In the genomic region with DNA sequence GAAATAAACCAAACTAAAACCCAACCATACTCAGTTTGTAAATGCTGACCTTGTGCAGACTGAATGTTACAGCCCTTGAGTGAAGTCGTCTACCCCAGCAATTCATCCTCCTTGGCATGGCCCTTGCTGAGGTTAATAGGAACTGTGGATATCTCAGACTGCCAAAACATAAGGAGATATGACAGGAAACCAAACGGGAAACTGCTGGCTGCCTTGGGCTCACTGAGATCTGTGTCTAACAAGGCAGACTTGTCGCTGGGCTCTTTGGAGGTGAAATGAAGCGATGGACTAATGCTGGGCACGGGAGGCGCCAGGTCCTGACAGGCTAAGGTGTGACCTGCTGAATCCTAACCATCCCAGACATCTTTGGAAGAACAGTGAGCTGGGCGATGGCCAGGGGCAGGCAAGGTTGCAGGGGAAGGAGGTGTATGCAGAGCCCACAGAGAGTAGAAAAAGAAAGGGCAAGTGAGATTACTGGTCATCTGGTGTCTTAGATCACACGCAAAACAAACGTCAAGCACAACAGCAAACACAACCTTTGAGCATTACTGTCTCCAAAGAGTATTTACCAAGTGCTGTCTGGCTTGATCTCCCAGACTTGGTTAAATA, we compare ENCODE assay signal across 1 cellular context.
A peak's percentile ranks its signal among the peaks of the same experiment; 100 is the strongest.
TF ChIP-seq lines count a peak whose summit lies in the region.

No MANE protein-coding gene starts in this region.

TF ChIP-seq in HepG2, 621 proteins besides CTCF, POLR2A, EP300 and RAD21 (continued from another document and continues in another):
- TF ChIP-seq, protein P1, sequence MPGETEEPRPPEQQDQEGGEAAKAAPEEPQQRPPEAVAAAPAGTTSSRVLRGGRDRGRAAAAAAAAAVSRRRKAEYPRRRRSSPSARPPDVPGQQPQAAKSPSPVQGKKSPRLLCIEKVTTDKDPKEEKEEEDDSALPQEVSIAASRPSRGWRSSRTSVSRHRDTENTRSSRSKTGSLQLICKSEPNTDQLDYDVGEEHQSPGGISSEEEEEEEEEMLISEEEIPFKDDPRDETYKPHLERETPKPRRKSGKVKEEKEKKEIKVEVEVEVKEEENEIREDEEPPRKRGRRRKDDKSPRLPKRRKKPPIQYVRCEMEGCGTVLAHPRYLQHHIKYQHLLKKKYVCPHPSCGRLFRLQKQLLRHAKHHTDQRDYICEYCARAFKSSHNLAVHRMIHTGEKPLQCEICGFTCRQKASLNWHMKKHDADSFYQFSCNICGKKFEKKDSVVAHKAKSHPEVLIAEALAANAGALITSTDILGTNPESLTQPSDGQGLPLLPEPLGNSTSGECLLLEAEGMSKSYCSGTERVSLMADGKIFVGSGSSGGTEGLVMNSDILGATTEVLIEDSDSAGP (CRISPR knock-in tag; IDR thresholded peaks at IDR 0.05; ENCODE audit: borderline replicate concordance), result peak; percentile 64; the same call in 1 of the 2 replicates
- TF ChIP-seq BCL6 (CRISPR knock-in tag; IDR thresholded peaks at IDR 0.05), result peak; percentile 89
- TF ChIP-seq NFYB (CRISPR knock-in tag; IDR thresholded peaks at IDR 0.05), result no peak
- no peak for TF ChIP-seq KLF11 (CRISPR knock-in tag; IDR thresholded peaks at IDR 0.05)
- TF ChIP-seq ZNF629 (CRISPR knock-in tag; conservative IDR thresholded peaks at IDR 0.05), result peak; percentile 34; the same call in 1 of the 2 replicates
- TF ChIP-seq NKX3-1 (CRISPR knock-in tag; IDR thresholded peaks at IDR 0.05), result 0 out of 2 replicates have a peak, but pooled peaks have one; percentile 50
- TF ChIP-seq MEIS2 (CRISPR knock-in tag; IDR thresholded peaks at IDR 0.05), result 0 out of 2 replicates have a peak, but pooled peaks have one; percentile 60
- TF ChIP-seq FOXC1 (CRISPR knock-in tag; IDR thresholded peaks at IDR 0.05; ENCODE audit: borderline replicate concordance), result peak; percentile 35; the same call in 1 of the 2 replicates
- 0 out of 2 replicates have a peak, but pooled peaks have one; percentile 47 for TF ChIP-seq SIX4 (CRISPR knock-in tag; IDR thresholded peaks at IDR 0.05)
- TF ChIP-seq RXRA (CRISPR knock-in tag; IDR thresholded peaks at IDR 0.05), result peak; percentile 89
- TF ChIP-seq RFXAP (CRISPR knock-in tag; IDR thresholded peaks at IDR 0.05; ENCODE audit: borderline replicate concordance), result 0 out of 2 replicates have a peak, but pooled peaks have one; percentile 56
- TF ChIP-seq NFKB2 (CRISPR knock-in tag; IDR thresholded peaks at IDR 0.05; ENCODE audit: borderline replicate concordance), result peak; percentile 56; the same call in 1 of the 2 replicates
- peak in 1 of 2 experiments; percentile 38; a peak in 1 of 4 replicates for TF ChIP-seq KLF16 (CRISPR knock-in tag; IDR thresholded peaks at IDR 0.05)
- TF ChIP-seq KAT8 (CRISPR knock-in tag; IDR thresholded peaks at IDR 0.05), result peak; percentile 58
- peak; percentile 55; the same call in 1 of the 2 replicates for TF ChIP-seq TGIF2 (CRISPR knock-in tag; IDR thresholded peaks at IDR 0.05)
- TF ChIP-seq RFXANK (CRISPR knock-in tag; IDR thresholded peaks at IDR 0.05), result no peak
- no peak for TF ChIP-seq CBX1 (IDR thresholded peaks at IDR 0.05; ENCODE audit: low read depth)
- TF ChIP-seq, protein P2, sequence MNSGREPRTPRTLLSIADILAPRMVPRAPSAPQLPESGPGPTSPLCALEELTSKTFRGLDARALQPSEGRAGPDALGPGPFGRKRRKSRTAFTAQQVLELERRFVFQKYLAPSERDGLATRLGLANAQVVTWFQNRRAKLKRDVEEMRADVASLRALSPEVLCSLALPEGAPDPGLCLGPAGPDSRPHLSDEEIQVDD (CRISPR knock-in tag; IDR thresholded peaks at IDR 0.05; ENCODE audit: borderline replicate concordance), result no peak
- no peak for TF ChIP-seq GTF3A (CRISPR knock-in tag; conservative IDR thresholded peaks at IDR 0.05)
- TF ChIP-seq, protein P3, sequence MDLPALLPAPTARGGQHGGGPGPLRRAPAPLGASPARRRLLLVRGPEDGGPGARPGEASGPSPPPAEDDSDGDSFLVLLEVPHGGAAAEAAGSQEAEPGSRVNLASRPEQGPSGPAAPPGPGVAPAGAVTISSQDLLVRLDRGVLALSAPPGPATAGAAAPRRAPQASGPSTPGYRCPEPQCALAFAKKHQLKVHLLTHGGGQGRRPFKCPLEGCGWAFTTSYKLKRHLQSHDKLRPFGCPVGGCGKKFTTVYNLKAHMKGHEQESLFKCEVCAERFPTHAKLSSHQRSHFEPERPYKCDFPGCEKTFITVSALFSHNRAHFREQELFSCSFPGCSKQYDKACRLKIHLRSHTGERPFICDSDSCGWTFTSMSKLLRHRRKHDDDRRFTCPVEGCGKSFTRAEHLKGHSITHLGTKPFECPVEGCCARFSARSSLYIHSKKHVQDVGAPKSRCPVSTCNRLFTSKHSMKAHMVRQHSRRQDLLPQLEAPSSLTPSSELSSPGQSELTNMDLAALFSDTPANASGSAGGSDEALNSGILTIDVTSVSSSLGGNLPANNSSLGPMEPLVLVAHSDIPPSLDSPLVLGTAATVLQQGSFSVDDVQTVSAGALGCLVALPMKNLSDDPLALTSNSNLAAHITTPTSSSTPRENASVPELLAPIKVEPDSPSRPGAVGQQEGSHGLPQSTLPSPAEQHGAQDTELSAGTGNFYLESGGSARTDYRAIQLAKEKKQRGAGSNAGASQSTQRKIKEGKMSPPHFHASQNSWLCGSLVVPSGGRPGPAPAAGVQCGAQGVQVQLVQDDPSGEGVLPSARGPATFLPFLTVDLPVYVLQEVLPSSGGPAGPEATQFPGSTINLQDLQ (CRISPR knock-in tag; IDR thresholded peaks at IDR 0.05), result 0 out of 2 replicates have a peak, but pooled peaks have one; percentile 47
- peak; percentile 14 for TF ChIP-seq YY1 (IDR thresholded peaks at IDR 0.05; ENCODE audit: insufficient read depth, insufficient replicate concordance, low read depth, low read length)
- no peak for TF ChIP-seq HCFC1 (IDR thresholded peaks at IDR 0.05; ENCODE audit: low read depth, low read length)
- 0 out of 2 replicates have a peak, but pooled peaks have one; percentile 31 for TF ChIP-seq ONECUT2 (CRISPR knock-in tag; IDR thresholded peaks at IDR 0.05)
- no peak for TF ChIP-seq ZNF782 (CRISPR knock-in tag; IDR thresholded peaks at IDR 0.05; ENCODE audit: borderline replicate concordance)
- TF ChIP-seq ZNF12 (CRISPR knock-in tag; IDR thresholded peaks at IDR 0.05), result 0 out of 2 replicates have a peak, but pooled peaks have one; percentile 43
- no peak for TF ChIP-seq MTF1 (CRISPR knock-in tag; IDR thresholded peaks at IDR 0.05)
- no peak for TF ChIP-seq ATAD3A (CRISPR knock-in tag; IDR thresholded peaks at IDR 0.05)
- TF ChIP-seq ZNF615 (CRISPR knock-in tag; IDR thresholded peaks at IDR 0.05; ENCODE audit: borderline replicate concordance), result no peak
- TF ChIP-seq STAG1 (CRISPR knock-in tag; IDR thresholded peaks at IDR 0.05), result peak; percentile 18; the same call in 1 of the 2 replicates
- peak; percentile 77 for TF ChIP-seq POLR2G (IDR thresholded peaks at IDR 0.05; ENCODE audit: low read depth, low read length)
- no peak for TF ChIP-seq ZNF766 (CRISPR knock-in tag; IDR thresholded peaks at IDR 0.05; ENCODE audit: borderline replicate concordance)
- no peak for TF ChIP-seq TRIM24 (CRISPR knock-in tag; IDR thresholded peaks at IDR 0.05)
- TF ChIP-seq SRSF1 (optimal IDR thresholded peaks at IDR 0.05; ENCODE audit: low read depth, low read length), result no peak
- TF ChIP-seq, protein P4, sequence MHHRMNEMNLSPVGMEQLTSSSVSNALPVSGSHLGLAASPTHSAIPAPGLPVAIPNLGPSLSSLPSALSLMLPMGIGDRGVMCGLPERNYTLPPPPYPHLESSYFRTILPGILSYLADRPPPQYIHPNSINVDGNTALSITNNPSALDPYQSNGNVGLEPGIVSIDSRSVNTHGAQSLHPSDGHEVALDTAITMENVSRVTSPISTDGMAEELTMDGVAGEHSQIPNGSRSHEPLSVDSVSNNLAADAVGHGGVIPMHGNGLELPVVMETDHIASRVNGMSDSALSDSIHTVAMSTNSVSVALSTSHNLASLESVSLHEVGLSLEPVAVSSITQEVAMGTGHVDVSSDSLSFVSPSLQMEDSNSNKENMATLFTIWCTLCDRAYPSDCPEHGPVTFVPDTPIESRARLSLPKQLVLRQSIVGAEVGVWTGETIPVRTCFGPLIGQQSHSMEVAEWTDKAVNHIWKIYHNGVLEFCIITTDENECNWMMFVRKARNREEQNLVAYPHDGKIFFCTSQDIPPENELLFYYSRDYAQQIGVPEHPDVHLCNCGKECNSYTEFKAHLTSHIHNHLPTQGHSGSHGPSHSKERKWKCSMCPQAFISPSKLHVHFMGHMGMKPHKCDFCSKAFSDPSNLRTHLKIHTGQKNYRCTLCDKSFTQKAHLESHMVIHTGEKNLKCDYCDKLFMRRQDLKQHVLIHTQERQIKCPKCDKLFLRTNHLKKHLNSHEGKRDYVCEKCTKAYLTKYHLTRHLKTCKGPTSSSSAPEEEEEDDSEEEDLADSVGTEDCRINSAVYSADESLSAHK (CRISPR knock-in tag; IDR thresholded peaks at IDR 0.05; ENCODE audit: borderline replicate concordance), result no peak
- TF ChIP-seq BHLHE40 (IDR thresholded peaks at IDR 0.05; ENCODE audit: low read length), result peak; percentile 25; the same call in 1 of the 2 replicates
- TF ChIP-seq KMT2A (CRISPR knock-in tag; IDR thresholded peaks at IDR 0.05), result 0 out of 2 replicates have a peak, but pooled peaks have one; percentile 53
- TF ChIP-seq ATF7 (IDR thresholded peaks at IDR 0.05), result no peak
- peak; percentile 31; the same call in 1 of the 2 replicates for TF ChIP-seq ATF7 (CRISPR knock-in tag; IDR thresholded peaks at IDR 0.05)
- TF ChIP-seq ZFP41 (CRISPR knock-in tag; IDR thresholded peaks at IDR 0.05; ENCODE audit: borderline replicate concordance), result no peak
- no peak for TF ChIP-seq SCMH1 (CRISPR knock-in tag; IDR thresholded peaks at IDR 0.05; ENCODE audit: borderline replicate concordance)
- TF ChIP-seq NR2F2 (IDR thresholded peaks at IDR 0.05; ENCODE audit: borderline replicate concordance, low read depth), result peak; percentile 77
- no peak for TF ChIP-seq ZNF30 (CRISPR knock-in tag; IDR thresholded peaks at IDR 0.05)
- no peak for TF ChIP-seq CHCHD3 (CRISPR knock-in tag; IDR thresholded peaks at IDR 0.05)
- peak; percentile 82 for TF ChIP-seq PITX1 (CRISPR knock-in tag; IDR thresholded peaks at IDR 0.05)
- TF ChIP-seq, protein P5, sequence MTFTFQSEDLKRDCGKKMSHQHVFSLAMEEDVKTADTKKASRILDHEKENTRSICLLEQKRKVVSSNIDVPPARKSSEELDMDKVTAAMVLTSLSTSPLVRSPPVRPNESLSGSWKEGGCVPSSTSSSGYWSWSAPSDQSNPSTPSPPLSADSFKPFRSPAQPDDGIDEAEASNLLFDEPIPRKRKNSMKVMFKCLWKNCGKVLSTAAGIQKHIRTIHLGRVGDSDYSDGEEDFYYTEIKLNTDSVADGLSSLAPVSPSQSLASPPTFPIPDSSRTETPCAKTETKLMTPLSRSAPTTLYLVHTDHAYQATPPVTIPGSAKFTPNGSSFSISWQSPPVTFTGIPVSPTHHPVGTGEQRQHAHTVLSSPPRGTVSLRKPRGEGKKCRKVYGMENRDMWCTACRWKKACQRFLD (CRISPR knock-in tag; IDR thresholded peaks at IDR 0.05; ENCODE audit: borderline replicate concordance), result 0 out of 2 replicates have a peak, but pooled peaks have one; percentile 44
- TF ChIP-seq ZFP36L2 (CRISPR knock-in tag; IDR thresholded peaks at IDR 0.05), result no peak
- TF ChIP-seq REPIN1 (CRISPR knock-in tag; IDR thresholded peaks at IDR 0.05; ENCODE audit: borderline replicate concordance, low read depth), result peak; percentile 56; the same call in 1 of the 2 replicates
- TF ChIP-seq RCOR2 (CRISPR knock-in tag; IDR thresholded peaks at IDR 0.05), result peak; percentile 27; the same call in 1 of the 2 replicates
- peak; percentile 91; the same call in 1 of the 2 replicates for TF ChIP-seq FOXJ3 (CRISPR knock-in tag; IDR thresholded peaks at IDR 0.05; ENCODE audit: borderline replicate concordance)
- TF ChIP-seq, protein P6, sequence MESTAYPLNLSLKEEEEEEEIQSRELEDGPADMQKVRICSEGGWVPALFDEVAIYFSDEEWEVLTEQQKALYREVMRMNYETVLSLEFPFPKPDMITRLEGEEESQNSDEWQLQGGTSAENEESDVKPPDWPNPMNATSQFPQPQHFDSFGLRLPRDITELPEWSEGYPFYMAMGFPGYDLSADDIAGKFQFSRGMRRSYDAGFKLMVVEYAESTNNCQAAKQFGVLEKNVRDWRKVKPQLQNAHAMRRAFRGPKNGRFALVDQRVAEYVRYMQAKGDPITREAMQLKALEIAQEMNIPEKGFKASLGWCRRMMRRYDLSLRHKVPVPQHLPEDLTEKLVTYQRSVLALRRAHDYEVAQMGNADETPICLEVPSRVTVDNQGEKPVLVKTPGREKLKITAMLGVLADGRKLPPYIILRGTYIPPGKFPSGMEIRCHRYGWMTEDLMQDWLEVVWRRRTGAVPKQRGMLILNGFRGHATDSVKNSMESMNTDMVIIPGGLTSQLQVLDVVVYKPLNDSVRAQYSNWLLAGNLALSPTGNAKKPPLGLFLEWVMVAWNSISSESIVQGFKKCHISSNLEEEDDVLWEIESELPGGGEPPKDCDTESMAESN (CRISPR knock-in tag; conservative IDR thresholded peaks at IDR 0.05), result peak; percentile 59; the same call in 1 of the 2 replicates
- peak; percentile 95 for TF ChIP-seq HDAC2 (CRISPR knock-in tag; IDR thresholded peaks at IDR 0.05)
- TF ChIP-seq ESRRA (CRISPR knock-in tag; IDR thresholded peaks at IDR 0.05; ENCODE audit: low read depth), result no peak
- TF ChIP-seq PAX8 (CRISPR knock-in tag; IDR thresholded peaks at IDR 0.05; ENCODE audit: borderline replicate concordance), result no peak
- peak; percentile 48; the same call in 1 of the 2 replicates for TF ChIP-seq TARDBP (CRISPR knock-in tag; IDR thresholded peaks at IDR 0.05)
- TF ChIP-seq, protein P7, sequence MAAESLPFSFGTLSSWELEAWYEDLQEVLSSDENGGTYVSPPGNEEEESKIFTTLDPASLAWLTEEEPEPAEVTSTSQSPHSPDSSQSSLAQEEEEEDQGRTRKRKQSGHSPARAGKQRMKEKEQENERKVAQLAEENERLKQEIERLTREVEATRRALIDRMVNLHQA (CRISPR knock-in tag; IDR thresholded peaks at IDR 0.05), result no peak
- TF ChIP-seq, protein P8, sequence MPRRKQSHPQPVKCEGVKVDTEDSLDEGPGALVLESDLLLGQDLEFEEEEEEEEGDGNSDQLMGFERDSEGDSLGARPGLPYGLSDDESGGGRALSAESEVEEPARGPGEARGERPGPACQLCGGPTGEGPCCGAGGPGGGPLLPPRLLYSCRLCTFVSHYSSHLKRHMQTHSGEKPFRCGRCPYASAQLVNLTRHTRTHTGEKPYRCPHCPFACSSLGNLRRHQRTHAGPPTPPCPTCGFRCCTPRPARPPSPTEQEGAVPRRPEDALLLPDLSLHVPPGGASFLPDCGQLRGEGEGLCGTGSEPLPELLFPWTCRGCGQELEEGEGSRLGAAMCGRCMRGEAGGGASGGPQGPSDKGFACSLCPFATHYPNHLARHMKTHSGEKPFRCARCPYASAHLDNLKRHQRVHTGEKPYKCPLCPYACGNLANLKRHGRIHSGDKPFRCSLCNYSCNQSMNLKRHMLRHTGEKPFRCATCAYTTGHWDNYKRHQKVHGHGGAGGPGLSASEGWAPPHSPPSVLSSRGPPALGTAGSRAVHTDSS (CRISPR knock-in tag; conservative IDR thresholded peaks at IDR 0.05), result no peak
